ENCODE assay signal across 8 cellular contexts in the genomic region with DNA sequence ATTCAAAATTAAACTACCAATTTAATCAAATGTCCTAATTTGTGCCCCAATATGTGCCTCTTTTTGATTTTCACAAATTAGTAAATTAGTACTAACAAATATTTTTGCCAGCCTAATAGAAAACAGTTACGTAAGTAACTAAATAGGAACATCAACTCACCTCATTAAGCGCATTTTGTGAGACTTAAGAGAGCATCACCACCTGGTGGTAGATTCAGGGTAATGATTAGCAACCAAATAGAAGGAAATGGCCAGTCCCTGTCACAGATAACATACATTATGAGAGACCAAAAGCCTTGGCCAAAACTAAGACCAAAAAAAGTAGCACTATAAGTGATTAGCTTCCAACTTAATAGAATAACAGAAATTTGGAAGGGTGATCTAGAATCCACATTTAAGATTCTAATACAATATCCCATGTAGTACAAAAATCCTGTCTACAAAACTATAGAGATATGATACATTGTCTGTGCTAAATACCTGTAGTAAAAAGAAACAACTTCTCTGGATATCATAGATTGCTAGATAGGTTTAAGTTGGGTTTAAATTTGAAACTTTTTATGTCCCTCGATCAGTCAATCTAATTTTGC. TPM values are rescaled to one million over a fixed set of nuclear protein-coding genes. Genes with fewer than 3 reads are reported as not detected.
DNase-seq lines count a peak whose midpoint lies in the region; ATAC-seq and TF ChIP-seq lines count a peak whose summit lies in the region.

No MANE protein-coding gene starts in this region.

- H3K4me3 ChIP-seq in DOHH2 (ENCODE audit: low read length) (no peak overlapping the region), left lung (no peak overlapping the region)

- H3K27me3 ChIP-seq in DOHH2 (ENCODE audit: control insufficient read depth, low read length), result 0 out of 2 replicates have a peak, but pooled peaks cover 4% of the 10 kb centered on the region
- no peaks in the 10 kb centered on the region for H3K27me3 ChIP-seq in left lung

- H3F3A ChIP-seq in DOHH2 (ENCODE audit: control insufficient read depth, insufficient read depth), result no peaks in the 10 kb centered on the region

- H3K9me3 ChIP-seq in DOHH2 (ENCODE audit: control insufficient read depth, insufficient read depth, low read length), result no peaks in the 10 kb centered on the region
- no peaks in the 10 kb centered on the region for H3K9me3 ChIP-seq in left lung

- H3K36me3 Mint-ChIP-seq in activated CD4-positive, alpha-beta T cell treated with anti-CD3 and anti-CD28 coated beads, Interleukin-2, amount 10 ng/mL, durations not matched to agents 24 days and 14 days (ENCODE audit: low read depth), result no peaks in the 10 kb centered on the region

- H3K4me2 ChIP-seq in DOHH2 (ENCODE audit: low read length), result no peak overlapping the region

- intact Hi-C loops in left lung (cut with DNase I), result loop anchor here in 1 of 2 donors (10.0 kb wide), 3 partner anchors 130 to 630 kb away; no protein-coding TSS in a partner anchor
- intact Hi-C loops in activated CD4-positive, alpha-beta T cell treated with anti-CD3 and anti-CD28 coated beads, Interleukin-2, amount 10 ng/mL, durations not matched to agents 24 days and 14 days (cut with micrococcal nuclease), result loop anchor here (1.0 to 2.0 kb wide), 2 partner anchors 129 to 372 kb away; no protein-coding TSS in a partner anchor

- H3K36me3 ChIP-seq in DOHH2 (ENCODE audit: control insufficient read depth, low read length) (no peaks in the 10 kb centered on the region), left lung (no peaks in the 10 kb centered on the region)

- H3K27me3 Mint-ChIP-seq in activated CD4-positive, alpha-beta T cell treated with anti-CD3 and anti-CD28 coated beads, Interleukin-2, amount 10 ng/mL, durations not matched to agents 24 days and 14 days, result peaks cover 18% of the 10 kb centered on the region

- no peak overlapping the region for H3K4me3 Mint-ChIP-seq in activated CD4-positive, alpha-beta T cell treated with anti-CD3 and anti-CD28 coated beads, Interleukin-2, amount 10 ng/mL, durations not matched to agents 24 days and 14 days

- no peaks in the 10 kb centered on the region for H3K9me2 ChIP-seq in DOHH2 (replicated peaks; ENCODE audit: control insufficient read depth, low read length)

- no peaks in the 10 kb centered on the region for H3K4me1 ChIP-seq in DOHH2 (ENCODE audit: control insufficient read depth, low read length)
- H3K4me1 ChIP-seq in left lung, result no peaks in the 10 kb centered on the region

- no peaks in the 10 kb centered on the region for H4K20me1 ChIP-seq in DOHH2 (ENCODE audit: control insufficient read depth, insufficient read depth, low read depth, low read length)

- ATAC-seq in GM21367 (IDR thresholded peaks at IDR 0.05; ENCODE audit: unreplicated experiment), result peak; percentile 90
- peak; percentile 96 for ATAC-seq in HG03469 (IDR thresholded peaks at IDR 0.05; ENCODE audit: unreplicated experiment)
- ATAC-seq in left lung, result peak; percentile 88

- H3K27ac Mint-ChIP-seq in activated CD4-positive, alpha-beta T cell treated with anti-CD3 and anti-CD28 coated beads, Interleukin-2, amount 10 ng/mL, durations not matched to agents 24 days and 14 days, result no peak overlapping the region

- no peaks in the 10 kb centered on the region for H3K9me3 Mint-ChIP-seq in activated CD4-positive, alpha-beta T cell treated with anti-CD3 and anti-CD28 coated beads, Interleukin-2, amount 10 ng/mL, durations not matched to agents 24 days and 14 days

- no peaks in the 10 kb centered on the region for H3K79me2 ChIP-seq in DOHH2 (ENCODE audit: control insufficient read depth, low read length)

- DNase-seq in NCI-H82 (lab: John Stamatoyannopoulos, UW) (peak; percentile 75), cerebellar cortex (ENCODE audit: low spot score) (peak; percentile 63), left lung (no peak), GF-D8 (lab: John Stamatoyannopoulos, UW) (no peak)
- no peak for DNase-seq in activated CD4-positive, alpha-beta T cell treated with anti-CD3 and anti-CD28 coated beads, Interleukin-2, amount 10 ng/mL, durations not matched to agents 24 days and 14 days

- H3K4me1 Mint-ChIP-seq in activated CD4-positive, alpha-beta T cell treated with anti-CD3 and anti-CD28 coated beads, Interleukin-2, amount 10 ng/mL, durations not matched to agents 24 days and 14 days, result no peaks in the 10 kb centered on the region

- peak; percentile 71 for TF ChIP-seq CTCF in DOHH2 (IDR thresholded peaks at IDR 0.05; ENCODE audit: low read depth, low read length, poor library complexity, severe bottlenecking)
- TF ChIP-seq CTCF in left lung (IDR thresholded peaks at IDR 0.05), result peak; percentile 66 to 69

- H3K27ac ChIP-seq in DOHH2 (ENCODE audit: low read depth, low read length), result no peak overlapping the region
- H3K27ac ChIP-seq in left lung, result no peak overlapping the region

RNA-seq across cellular contexts. Expression of a gene that starts 46.7 kb away (rescaled TPM):
- total RNA-seq in left lung, result 1 to 10 TPM; 5.5 to 6.0 TPM
- total RNA-seq in activated CD4-positive, alpha-beta T cell treated with anti-CD3 and anti-CD28 coated beads, Interleukin-2, amount 10 ng/mL, durations not matched to agents 24 days and 14 days, result 16.7 and 18.8 TPM in 2 replicates

RNA-seq across cellular contexts. Expression of a gene that starts 47.1 kb away (rescaled TPM):
- total RNA-seq in left lung, result 10 to 100 TPM; 20.7 to 23.8 TPM
- total RNA-seq in activated CD4-positive, alpha-beta T cell treated with anti-CD3 and anti-CD28 coated beads, Interleukin-2, amount 10 ng/mL, durations not matched to agents 24 days and 14 days, result 20.8 and 24.7 TPM in 2 replicates

Comparison
In these comparisons a context has a peak if more than half of its experiments do, and no peak if none do; other contexts are left out.
1. DNase-seq: peak in NCI-H82 (single experiment) and cerebellar cortex (single experiment); none in left lung (0 of 2), GF-D8 (single experiment) and activated CD4-positive, alpha-beta T cell treated with anti-CD3 and anti-CD28 coated beads, Interleukin-2, amount 10 ng/mL, durations not matched to agents 24 days and 14 days (single experiment).
2. Peak in every context shown above with its lines, with median percentiles within 50 percentile points of each other: ATAC-seq.